8 cellular contexts compared by ENCODE assay signal in the genomic region with DNA sequence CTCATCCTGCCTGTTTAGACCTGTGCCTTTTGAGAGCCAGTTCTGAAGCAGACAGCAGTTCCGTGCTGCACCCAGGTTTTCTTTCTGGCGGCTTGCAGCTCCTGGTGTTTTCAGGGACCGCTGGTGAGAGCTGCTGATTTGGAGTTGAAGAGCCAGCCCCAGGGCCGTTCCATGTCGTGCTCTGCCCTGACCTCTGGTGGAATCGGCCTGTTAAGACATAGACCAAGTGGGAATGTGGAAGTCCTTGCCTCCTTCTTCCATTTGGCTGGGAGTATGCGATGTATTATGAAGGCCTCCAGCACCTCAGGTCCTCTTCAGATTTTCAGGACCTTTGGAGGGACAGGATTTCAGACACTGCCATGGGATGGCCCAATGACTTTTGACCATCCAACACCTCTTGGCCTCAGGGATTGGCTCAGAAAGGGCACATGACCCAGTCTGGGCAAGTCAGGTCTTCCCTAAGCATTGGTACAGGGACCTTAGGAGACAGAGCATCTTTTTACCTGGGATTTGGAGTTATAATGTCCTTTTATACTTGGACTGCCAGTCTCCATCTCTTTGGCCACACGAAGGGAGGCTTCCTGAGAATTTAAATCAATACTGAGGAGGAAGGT.
DNase-seq lines count a peak whose midpoint lies in the region; ATAC-seq and TF ChIP-seq lines count a peak whose summit lies in the region.

No MANE protein-coding gene starts in this region.

- ATAC-seq in GM21390 (IDR thresholded peaks at IDR 0.05; ENCODE audit: unreplicated experiment), result peak; percentile 87
- ATAC-seq in activated naive CD8-positive, alpha-beta T cell treated with anti-CD3 and anti-CD28 coated beads, Interleukin-2, amount 10 ng/mL, durations not matched to agents 7 days and 5 days (ENCODE audit: low read depth), result peak; percentile 73

- BruUV-seq in Caco-2 (replicated peaks; lab: Mats Ljungman, UMichigan), result no TSS peak

- no peaks in the 10 kb centered on the region for H3K36me3 ChIP-seq in Caco-2 (ENCODE audit: control insufficient read depth, insufficient read depth, low read length)
- H3K36me3 ChIP-seq in SK-N-MC (ENCODE audit: insufficient read depth, low read length), result no peaks in the 10 kb centered on the region
- no peaks in the 10 kb centered on the region for H3K36me3 ChIP-seq in cardiac muscle cell

- H3K4me3 ChIP-seq in Caco-2 (ENCODE audit: low read depth, low read length), result no peak overlapping the region
- H3K4me3 ChIP-seq in SK-N-MC, result no peak overlapping the region
- H3K4me3 ChIP-seq in cardiac muscle cell, result no peak overlapping the region

- CTCF ChIA-PET in Caco-2 (lab: Charles Lee), result interaction anchor here (0.6 to 1.4 kb wide), 15 partner anchors 12 to 230 kb away, joined by 3 to 9 read pairs (median 4); partner anchors contain the start of gene CLINT1

- TF ChIP-seq CTCF in Caco-2 (IDR thresholded peaks at IDR 0.05; ENCODE audit: insufficient read depth in 1 of 2, low read depth in 1 of 2, low read length in 1 of 2, severe bottlenecking in 1 of 2, unreplicated experiment in 1 of 2) (peak; percentile 75 to 93), cardiac muscle cell (IDR thresholded peaks at IDR 0.05; ENCODE audit: low read depth, low read length) (peak; percentile 86)

- DNase-seq in Caco-2, result peak; percentile 75 to 80
- peak; percentile 78 for DNase-seq in KBM-7
- DNase-seq in SK-N-MC (ENCODE audit: low read depth, low spot score), result peak; percentile 30
- peak; percentile 46 for DNase-seq in activated naive CD8-positive, alpha-beta T cell treated with anti-CD3 and anti-CD28 coated beads, Interleukin-2, amount 10 ng/mL, durations not matched to agents 7 days and 5 days
- DNase-seq in cardiac muscle cell (ENCODE audit: low read depth in 1 of 2, low spot score in 1 of 2), result peak; percentile 81 to 86
- DNase-seq in posterior vena cava (ENCODE audit: low spot score), result peak; percentile 82
- DNase-seq in GF-D8 (lab: John Stamatoyannopoulos, UW), result no peak

- H3K4me3 Mint-ChIP-seq in Caco-2 (ENCODE audit: unreplicated experiment), result peak overlapping the region; percentile 49
- peak overlapping the region; percentile 20 for H3K4me3 Mint-ChIP-seq in activated naive CD8-positive, alpha-beta T cell treated with anti-CD3 and anti-CD28 coated beads, Interleukin-2, amount 10 ng/mL, durations not matched to agents 7 days and 5 days

- H3K27me3 ChIP-seq in Caco-2 (replicated peaks; ENCODE audit: control insufficient read depth, insufficient read depth, low read length), result no peaks in the 10 kb centered on the region
- H3K27me3 ChIP-seq in cardiac muscle cell, result no peaks in the 10 kb centered on the region

- H3K27me3 Mint-ChIP-seq in Caco-2 (ENCODE audit: insufficient read depth, unreplicated experiment), result no peaks in the 10 kb centered on the region
- H3K27me3 Mint-ChIP-seq in activated naive CD8-positive, alpha-beta T cell treated with anti-CD3 and anti-CD28 coated beads, Interleukin-2, amount 10 ng/mL, durations not matched to agents 7 days and 5 days, result peaks cover 31% of the 10 kb centered on the region

- H3K36me3 Mint-ChIP-seq in Caco-2 (ENCODE audit: insufficient read depth, unreplicated experiment), result no peaks in the 10 kb centered on the region
- no peaks in the 10 kb centered on the region for H3K36me3 Mint-ChIP-seq in activated naive CD8-positive, alpha-beta T cell treated with anti-CD3 and anti-CD28 coated beads, Interleukin-2, amount 10 ng/mL, durations not matched to agents 7 days and 5 days

- intact Hi-C loops in Caco-2 (cut with micrococcal nuclease; ENCODE audit: unreplicated experiment) (loop anchor here (1.0 to 2.0 kb wide), 6 partner anchors 47 to 233 kb away; no protein-coding TSS in a partner anchor), posterior vena cava (cut with DNase I) (loop anchor here (5.0 to 10.0 kb wide), 2 partner anchors 173 to 180 kb away; no protein-coding TSS in a partner anchor)

- H3K27ac ChIP-seq in SK-N-MC (no peak overlapping the region), cardiac muscle cell (no peak overlapping the region)

- no peaks in the 10 kb centered on the region for H3K4me1 ChIP-seq in Caco-2
- H3K4me1 ChIP-seq in cardiac muscle cell (ENCODE audit: low read depth), result no peaks in the 10 kb centered on the region

- H3K9me3 ChIP-seq in Caco-2 (no peaks in the 10 kb centered on the region), SK-N-MC (ENCODE audit: low read depth, low read length) (no peaks in the 10 kb centered on the region), cardiac muscle cell (ENCODE audit: low read depth) (no peaks in the 10 kb centered on the region)

- H3K4me1 Mint-ChIP-seq in Caco-2 (ENCODE audit: low read depth, unreplicated experiment), result no peaks in the 10 kb centered on the region
- peaks cover 8% of the 10 kb centered on the region for H3K4me1 Mint-ChIP-seq in activated naive CD8-positive, alpha-beta T cell treated with anti-CD3 and anti-CD28 coated beads, Interleukin-2, amount 10 ng/mL, durations not matched to agents 7 days and 5 days

- H3K9ac ChIP-seq in SK-N-MC (ENCODE audit: insufficient read length), result no peak overlapping the region

- H3K9me3 Mint-ChIP-seq in Caco-2 (ENCODE audit: unreplicated experiment), result no peaks in the 10 kb centered on the region
- no peaks in the 10 kb centered on the region for H3K9me3 Mint-ChIP-seq in activated naive CD8-positive, alpha-beta T cell treated with anti-CD3 and anti-CD28 coated beads, Interleukin-2, amount 10 ng/mL, durations not matched to agents 7 days and 5 days

- POLR2A ChIA-PET in Caco-2 (lab: Charles Lee), result no interaction called here
- POLR2A ChIA-PET in activated naive CD8-positive, alpha-beta T cell treated with anti-CD3 and anti-CD28 coated beads, Interleukin-2, amount 10 ng/mL, durations not matched to agents 7 days and 5 days (lab: Charles Lee), result no interaction called here

- H3K27ac Mint-ChIP-seq in Caco-2 (ENCODE audit: unreplicated experiment), result no peak overlapping the region
- no peak overlapping the region for H3K27ac Mint-ChIP-seq in activated naive CD8-positive, alpha-beta T cell treated with anti-CD3 and anti-CD28 coated beads, Interleukin-2, amount 10 ng/mL, durations not matched to agents 7 days and 5 days

- in situ Hi-C loops in KBM-7 (cut with MboI; ENCODE audit: low pct_unique_long_range_greater_than_20kb, low sequenced_read_pairs), result no loop called here
